ENCODE assay signal across 29 cellular contexts in the genomic region with DNA sequence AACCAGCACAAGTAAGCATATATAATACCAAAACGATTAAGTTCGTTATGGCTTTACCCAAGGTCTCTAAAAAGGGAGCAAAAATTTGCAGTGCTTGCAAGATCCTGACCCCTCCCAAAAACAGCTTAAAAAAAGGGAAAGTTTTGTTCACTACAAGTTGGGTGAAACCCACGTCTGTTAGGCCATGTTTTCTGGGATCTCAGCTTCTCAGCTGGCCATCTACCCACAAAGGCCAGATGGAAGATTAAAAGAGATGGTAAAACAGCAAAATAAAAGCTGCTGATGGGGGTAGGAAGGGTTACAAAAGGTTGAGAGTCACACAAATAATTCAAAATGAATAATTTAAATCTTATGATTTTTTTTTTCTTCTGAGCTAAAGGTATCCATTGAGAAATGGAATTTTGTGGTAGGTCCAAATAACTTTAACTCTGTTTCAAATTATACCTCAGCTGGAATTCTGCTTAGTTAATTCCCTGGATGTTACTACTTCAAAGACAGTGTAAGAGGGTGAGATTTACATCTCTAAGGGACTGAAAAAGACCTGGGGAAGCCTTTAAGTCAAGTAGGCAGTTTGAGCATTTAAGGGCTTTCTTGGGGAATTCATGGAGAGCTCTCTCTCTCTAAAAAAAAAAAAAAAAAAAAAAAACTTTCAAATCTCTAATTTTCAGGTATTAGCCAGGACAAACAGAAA.
"Had no signal": no experiment of that assay in that cellular context is flagged by ENCODE, and none has a peak within 500 bp of the region (broad histone marks: within the 10 kb centered on the region; RNA-seq: fewer than 3 reads in every experiment).

No MANE protein-coding gene starts in this region.

- FAIRE-seq: astrocyte, colon had no signal

- H3K36me3 Mint-ChIP-seq: activated naive CD8-positive, alpha-beta T cell treated with anti-CD3 and anti-CD28 coated beads for 36 hours; mesothelial cell of epicardium; natural killer cell; type B pancreatic cell had no signal

- ATAC-seq: activated T-cell treated with anti-CD3 and anti-CD28 coated beads, Interleukin-2, amount 50 U/mL, for 4 hours; gastrocnemius medialis; left lung; natural killer cell; psoas muscle had no signal

- H3K27ac Mint-ChIP-seq: activated B cell treated with CpG ODN at 0.5 μM for 24 hours; activated naive CD8-positive, alpha-beta T cell treated with anti-CD3 and anti-CD28 coated beads for 36 hours; mesothelial cell of epicardium; natural killer cell; T-helper 1 cell treated with Interleukin-12 subunit alpha and Interleukin-12 subunit beta and Interleukin-4 antibody, amounts not matched to agents 30 μg/mL and 1 μg/mL, for 36 hours; type B pancreatic cell had no signal

- H3K27me3 ChIP-seq: dorsolateral prefrontal cortex, esophagus squamous epithelium, gastrocnemius medialis, left lung, neutrophil, right atrium auricular region had no signal

- H3K4me3 ChIP-seq: dorsolateral prefrontal cortex, esophagus squamous epithelium, gastrocnemius medialis, left lung, lung, ovary, psoas muscle, right atrium auricular region, thoracic aorta had no signal

- H3K9me3 ChIP-seq: esophagus squamous epithelium, gastrocnemius medialis, left lung, neutrophil, ovary, psoas muscle, right atrium auricular region, thoracic aorta had no signal

- H3K4me3 Mint-ChIP-seq: activated B cell treated with CpG ODN at 0.5 μM for 24 hours; activated naive CD8-positive, alpha-beta T cell treated with anti-CD3 and anti-CD28 coated beads for 36 hours; activated T-cell treated with anti-CD3 and anti-CD28 coated beads, Interleukin-2, amount 50 U/mL, for 4 hours; mesothelial cell of epicardium; natural killer cell; T-helper 1 cell treated with Interleukin-12 subunit alpha and Interleukin-12 subunit beta and Interleukin-4 antibody, amounts not matched to agents 30 μg/mL and 1 μg/mL, for 36 hours; type B pancreatic cell had no signal

- H3K4me1 ChIP-seq: esophagus squamous epithelium, gastrocnemius medialis, left lung, psoas muscle, right atrium auricular region had no signal

- H3K27me3 Mint-ChIP-seq: activated B cell treated with CpG ODN at 0.5 μM for 24 hours; activated naive CD8-positive, alpha-beta T cell treated with anti-CD3 and anti-CD28 coated beads for 36 hours; type B pancreatic cell had no signal

- H3K9me3 Mint-ChIP-seq: activated B cell treated with CpG ODN at 0.5 μM for 24 hours; activated naive CD8-positive, alpha-beta T cell treated with anti-CD3 and anti-CD28 coated beads for 36 hours; mesothelial cell of epicardium; type B pancreatic cell had no signal

- H3K4me1 Mint-ChIP-seq: activated B cell treated with CpG ODN at 0.5 μM for 24 hours; activated naive CD8-positive, alpha-beta T cell treated with anti-CD3 and anti-CD28 coated beads for 36 hours; natural killer cell had no signal

- H3K36me3 ChIP-seq: esophagus squamous epithelium, gastrocnemius medialis, left lung, neutrophil, ovary, right atrium auricular region, thoracic aorta had no signal

- DNase-seq: activated B cell treated with CpG ODN at 0.5 μM for 24 hours; activated CD4-positive, alpha-beta T cell treated with anti-CD3 and anti-CD28 coated beads for 4 hours; activated CD4-positive, alpha-beta T cell treated with anti-CD3 and anti-CD28 coated beads, Interleukin-2, amount 50 U/mL, for 48 hours; activated CD8-positive, alpha-beta memory T cell treated with anti-CD3 and anti-CD28 coated beads, Interleukin-2, amount 50 U/mL, for 48 hours; activated naive CD4-positive, alpha-beta T cell treated with Interleukin-2 at 50 U/mL for 16 hours; activated naive CD8-positive, alpha-beta T cell treated with anti-CD3 and anti-CD28 coated beads for 36 hours; activated T-cell treated with anti-CD3 and anti-CD28 coated beads, Interleukin-2, amount 50 U/mL, for 4 hours; central memory CD4-positive, alpha-beta T cell; dorsolateral prefrontal cortex; esophagus squamous epithelium; gastrocnemius medialis; hippocampal formation; kidney glomerular epithelial cell; left lung; natural killer cell; ovary; psoas muscle; stimulated activated CD4-positive, alpha-beta T cell treated with anti-CD3 and anti-CD28 coated beads, Interleukin-4, amount 100 ng/mL, for 24 hours; stimulated activated naive CD4-positive, alpha-beta T cell treated with Interleukin-2 at 50 U/mL for 16 hours; T1000 had no signal

- H3K27ac ChIP-seq: dorsolateral prefrontal cortex, esophagus squamous epithelium, gastrocnemius medialis, left lung, neutrophil, ovary, psoas muscle, right atrium auricular region, thoracic aorta had no signal
